27 cellular contexts compared by ENCODE assay signal in genomic region chr20:717817-718216, GRCh38. TPM values are rescaled to one million over a fixed set of nuclear protein-coding genes. Genes with fewer than 3 reads are reported as not detected.
DNase-seq lines count a peak whose midpoint lies in the region; ATAC-seq, FAIRE-seq and TF ChIP-seq lines count a peak whose summit lies in the region.
"Had no signal": no experiment of that assay in that cellular context is flagged by ENCODE, and none has a peak within 500 bp of the region (broad histone marks: within the 10 kb centered on the region; RNA-seq: fewer than 3 reads in every experiment).

No MANE protein-coding gene starts in this region.

- H3K79me2 ChIP-seq in K562 (ENCODE audit: control insufficient read depth, insufficient read depth, low read length), result no peaks in the 10 kb centered on the region

- DNase-seq in Right ventricle myocardium superior (peak; percentile 21), right atrium auricular region (ENCODE audit: low spot score) (no peak), K562 (ENCODE audit: extremely low read depth in 1 of 4, low spot score in 3 of 4) (no peak), midbrain (lab: John Stamatoyannopoulos, UW) (peak; percentile 2), NAMALWA (ENCODE audit: low spot score) (no peak), activated T-cell treated with anti-CD3 and anti-CD28 coated beads for 4 hours (no peak)
- DNase-seq: BE2C; Calu3; CD8-positive, alpha-beta memory T cell; DMS79 treated with DMSO at 0.1 percent for 48 hours; Kasumi-1; NCI-H1417; NCI-H1694; NCI-H2081 treated with DMSO at 0.1 percent for 48 hours; NCI-H2171; NCI-H226; NCI-H510A; NCI-H69; SJCRH30 had no signal

- no peaks in the 10 kb centered on the region for H3K36me3 ChIP-seq in right atrium auricular region
- H3K36me3 ChIP-seq in K562 (ENCODE audit: control insufficient read depth, insufficient read depth, low read length), result no peaks in the 10 kb centered on the region
- H3K36me3 ChIP-seq: BE2C, SJCRH30 had no signal

- H3K9me3 ChIP-seq in right atrium auricular region (peaks cover 0 to 20% of the 10 kb centered on the region in 2 donors), K562 (replicated peaks; ENCODE audit: control insufficient read depth, insufficient read depth, low read depth, low read length) (peaks cover 1% of the 10 kb centered on the region; the same call in 1 of the 2 replicates)
- H3K9me3 ChIP-seq: BE2C had no signal

- CTCF ChIA-PET in K562 (lab: Yijun Ruan, JAX; ENCODE audit: low intra/inter-chr PET ratio), result no interaction called here

- H2AFZ ChIP-seq in K562 (ENCODE audit: low read depth, low read length), result no peak overlapping the region

- TF ChIP-seq CTCF in right atrium auricular region (IDR thresholded peaks at IDR 0.05) (no peak), K562 (IDR thresholded peaks at IDR 0.05 in 2 of 3, conservative IDR thresholded peaks at IDR 0.05 in 1 of 3; ENCODE audit: insufficient read depth in 2 of 3, low read depth in 1 of 3, low read length in 3 of 3) (no peak)

- H3K4me3 ChIP-seq in right atrium auricular region (no peak overlapping the region), K562 (no peak overlapping the region)
- H3K4me3 ChIP-seq: SJCRH30 had no signal

- H3K9me1 ChIP-seq in K562 (ENCODE audit: control insufficient read depth, insufficient read depth, low read length), result no peaks in the 10 kb centered on the region

- no peak for TF ChIP-seq RAD21 in K562 (CRISPR knock-in tag; conservative IDR thresholded peaks at IDR 0.05 in 1 of 2, IDR thresholded peaks at IDR 0.05 in 1 of 2)

- in situ Hi-C loops in K562 (cut with MboI), result no loop called here

- no TSS peak for BruUV-seq in K562 (replicated peaks; lab: Mats Ljungman, UMichigan)

- no peak overlapping the region for H3K4me2 ChIP-seq in K562 (ENCODE audit: insufficient read depth, low read length)

- ATAC-seq in Right ventricle myocardium superior (ENCODE audit: poor library complexity), result no peak
- ATAC-seq in K562, result no peak
- ATAC-seq in GM18868 (IDR thresholded peaks at IDR 0.05; ENCODE audit: unreplicated experiment), result no peak
- ATAC-seq: SK-N-SH treated with all-trans-retinoic acid at 6 μM for 48 hours had no signal

- POLR2A ChIA-PET in K562 (lab: Yijun Ruan, JAX), result no interaction called here

- intact Hi-C loops in Right ventricle myocardium superior (cut with DNase I), result no loop called here
- intact Hi-C loops in K562 (cut with micrococcal nuclease), result no loop called here

- 4% methylated on average over 4 of the region's 5 CpGs for WGBS in K562 (ENCODE audit: insufficient coverage, low coverage, missing lambda C conversion rate)

- H3K4me1 ChIP-seq in right atrium auricular region (no peaks in the 10 kb centered on the region), K562 (replicated peaks in 1 of 2; ENCODE audit: control insufficient read depth in 2 of 2, insufficient read depth in 2 of 2, low read length in 2 of 2) (no peaks in the 10 kb centered on the region; a peak in 1 of 5 replicates)
- H3K4me1 ChIP-seq: BE2C, SJCRH30 had no signal

- no peak overlapping the region for H3K9ac ChIP-seq in K562 (ENCODE audit: insufficient read depth in 1 of 2, low read depth in 2 of 2, low read length in 2 of 2)

- no peak for TF ChIP-seq POLR2A in K562 (conservative IDR thresholded peaks at IDR 0.05)

- no peak for TF ChIP-seq EP300 in K562 (IDR thresholded peaks at IDR 0.05; ENCODE audit: low read length)

- H3K27ac ChIP-seq in right atrium auricular region (no peak overlapping the region), K562 (ENCODE audit: extremely low read depth, low read depth, low read length) (no peak overlapping the region)
- H3K27ac ChIP-seq: 22Rv1, HL-60, SJCRH30 had no signal

- H3K27me3 ChIP-seq in right atrium auricular region, result no peaks in the 10 kb centered on the region
- no peaks in the 10 kb centered on the region for H3K27me3 ChIP-seq in K562 (ENCODE audit: control insufficient read depth in 2 of 2, insufficient read depth in 2 of 2, low read length in 2 of 2)
- H3K27me3 ChIP-seq: BE2C had no signal

- no peak for FAIRE-seq in K562 (lab: Jason Lieb, UNC)
- FAIRE-seq: GM12892, H54 had no signal

- H4K20me1 ChIP-seq in K562 (replicated peaks; ENCODE audit: control insufficient read depth, insufficient read depth, low read length), result no peaks in the 10 kb centered on the region

TF ChIP-seq in K562, 482 proteins besides CTCF, POLR2A, EP300 and RAD21:
- no peak for TF ChIP-seq FOXA1 (IDR thresholded peaks at IDR 0.05; ENCODE audit: borderline replicate concordance)
- no peak for TF ChIP-seq ETV1 (tag; conservative IDR thresholded peaks at IDR 0.05; ENCODE audit: low read depth)
- TF ChIP-seq STAT6 (CRISPR knock-in tag; IDR thresholded peaks at IDR 0.05), result no peak
- peak; percentile 46 for TF ChIP-seq ZFP36 (IDR thresholded peaks at IDR 0.05; ENCODE audit: low read depth, low read length, partially characterized antibody)
- no peak for TF ChIP-seq PKNOX1 (IDR thresholded peaks at IDR 0.05)
- no peak for TF ChIP-seq RBFOX2 (IDR thresholded peaks at IDR 0.05; ENCODE audit: low read depth, low read length)

RNA-seq across cellular contexts. Expression of gene SCRT2, which starts 42.2 kb away (rescaled TPM):
- total RNA-seq in Right ventricle myocardium superior (not detected), right atrium auricular region (not detected), K562 (2014; rRNA removed) (0.04 and 0.05 TPM in 2 replicates), K562 (2014; rRNA removed; fragmentation: Illumina TruSeq; extraction: Trizol) (0.04 TPM in 1 of 2 replicates, not detected in the other), K562 (2015; rRNA removed; fragmentation: Illumina TruSeq; extraction: Trizol) (0.07 and 0.19 TPM in 2 replicates), K562 (2021) (0.47 and 0.75 TPM in 2 replicates)
- total RNA-seq in K562 (2011; cell fraction: chromatin; rRNA removed; ENCODE audit: low replicate concordance), result 0.18 and 0.37 TPM in 2 replicates
- 0.26 and 0.50 TPM in 2 replicates for total RNA-seq in K562 (2011; cell fraction: nucleolus; rRNA removed)
- 0.29 and 0.99 TPM in 2 replicates for total RNA-seq in K562 (2011; cell fraction: nucleoplasm; rRNA removed)
- polyA plus RNA-seq in K562 (2011; rRNA removed) (0.12 and 0.13 TPM in 2 replicates), K562 (2014; fragmentation: Illumina TruSeq; extraction: Trizol) (0.30 and 0.36 TPM in 2 replicates), K562 (2014; fragmentation: Nextera tagmentation; extraction: Ambion mirVana) (not detected), K562 (2014; rRNA removed) (0.19 and 0.34 TPM in 2 replicates)
- 0.10 and 0.63 TPM in 2 replicates for polyA plus RNA-seq in K562 (2011; cell fraction: cytosol; rRNA removed)
- polyA plus RNA-seq in K562 (2011; cell fraction: nucleus; rRNA removed), result 0.91 and 4.1 TPM in 2 replicates
- polyA plus RNA-seq in K562 (2012), result 0.19 and 0.48 TPM in 2 replicates
- polyA minus RNA-seq in K562 (2011; rRNA and poly(A)+ RNA removed), result 0.12 and 0.25 TPM in 2 replicates
- polyA minus RNA-seq in K562 (2011; cell fraction: cytosol; rRNA and poly(A)+ RNA removed), result 0.64 and 1.2 TPM in 2 replicates
- 0.44 and 2.2 TPM in 2 replicates for polyA minus RNA-seq in K562 (2011; cell fraction: nucleus; rRNA and poly(A)+ RNA removed)
- total RNA-seq: Calu3; CD8-positive, alpha-beta memory T cell; M059J; SJCRH30 had no signal
- polyA plus RNA-seq: CD14-positive monocyte; CD8-positive, alpha-beta memory T cell had no signal

RNA-seq across cellular contexts. Expression of gene SLC52A3, which starts 50.5 kb away (rescaled TPM):
- total RNA-seq in Right ventricle myocardium superior (2.2 TPM), right atrium auricular region (1 to 10 TPM; 1.3 to 2.6 TPM), K562 (2014; rRNA removed) (0.09 and 0.16 TPM in 2 replicates), K562 (2014; rRNA removed; fragmentation: Illumina TruSeq; extraction: Trizol) (0.13 and 0.25 TPM in 2 replicates), K562 (2015; rRNA removed; fragmentation: Illumina TruSeq; extraction: Trizol) (0.11 and 0.19 TPM in 2 replicates), K562 (2021) (0.60 and 0.69 TPM in 2 replicates)
- 0.30 and 0.76 TPM in 2 replicates for total RNA-seq in K562 (2011; cell fraction: chromatin; rRNA removed; ENCODE audit: low replicate concordance)
- total RNA-seq in K562 (2011; cell fraction: nucleolus; rRNA removed), result 0.83 and 0.92 TPM in 2 replicates
- 0.53 and 0.81 TPM in 2 replicates for total RNA-seq in K562 (2011; cell fraction: nucleoplasm; rRNA removed)
- polyA plus RNA-seq in K562 (2011; rRNA removed) (0.10 and 1.0 TPM in 2 replicates), K562 (2014; fragmentation: Illumina TruSeq; extraction: Trizol) (0.37 and 0.44 TPM in 2 replicates), K562 (2014; fragmentation: Nextera tagmentation; extraction: Ambion mirVana) (under 1 TPM; 0.06 to 0.07 TPM), K562 (2014; rRNA removed) (0.16 and 0.20 TPM in 2 replicates)
- 0.42 and 0.81 TPM in 2 replicates for polyA plus RNA-seq in K562 (2011; cell fraction: cytosol; rRNA removed)
- polyA plus RNA-seq in K562 (2011; cell fraction: nucleus; rRNA removed), result 0.44 and 0.51 TPM in 2 replicates
- 0.49 and 0.79 TPM in 2 replicates for polyA plus RNA-seq in K562 (2012)
- polyA minus RNA-seq in K562 (2011; rRNA and poly(A)+ RNA removed), result 0.39 TPM in 1 of 2 replicates, not detected in the other
- 1.5 TPM in 1 of 2 replicates, not detected in the other for polyA minus RNA-seq in K562 (2011; cell fraction: cytosol; rRNA and poly(A)+ RNA removed)
- 0.13 and 0.89 TPM in 2 replicates for polyA minus RNA-seq in K562 (2011; cell fraction: nucleus; rRNA and poly(A)+ RNA removed)
- total RNA-seq: CD8-positive, alpha-beta memory T cell; SJCRH30 had no signal
- polyA plus RNA-seq: CD14-positive monocyte; CD8-positive, alpha-beta memory T cell had no signal

Comparison
In these comparisons a context has a peak if more than half of its experiments do, and no peak if none do; other contexts are left out.
1. DNase-seq: peak in Right ventricle myocardium superior (single experiment) and midbrain (single experiment); none in right atrium auricular region (single experiment), K562 (0 of 4), NAMALWA (single experiment) and activated T-cell treated with anti-CD3 and anti-CD28 coated beads for 4 hours (single experiment).